Comparison of ENCODE assay signal across 18 cellular contexts in the genomic region with DNA sequence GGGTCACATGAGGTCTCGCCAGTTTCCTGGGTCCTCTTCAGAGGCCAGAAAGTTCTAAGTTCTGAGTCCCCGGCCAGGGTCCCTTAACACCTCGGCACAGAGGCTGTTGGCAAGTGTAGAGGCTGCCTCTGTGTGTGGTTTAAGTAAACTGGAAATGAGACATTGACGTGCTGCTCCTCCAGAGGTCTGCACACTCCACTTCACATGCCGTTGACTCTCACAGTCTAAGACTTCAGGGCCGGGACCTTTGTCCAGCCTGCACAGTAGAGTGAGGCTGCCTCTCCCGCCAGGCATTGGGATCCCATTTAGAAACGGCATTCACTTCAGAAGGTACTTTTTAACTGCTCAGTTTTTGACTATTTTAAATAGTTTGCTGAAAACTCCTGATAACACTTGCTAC.
"Had no signal": no experiment of that assay in that cellular context is flagged by ENCODE, and none has a peak within 500 bp of the region (broad histone marks: within the 10 kb centered on the region; RNA-seq: fewer than 3 reads in every experiment).

No MANE protein-coding gene starts in this region.

- H3K4me2 ChIP-seq: neural progenitor cell, smooth muscle cell had no signal

- H3K4me1 ChIP-seq: breast epithelium, left ventricle myocardium inferior, neural progenitor cell, parathyroid adenoma had no signal

- H2AFZ ChIP-seq: neural progenitor cell, parathyroid adenoma had no signal

- H3K27me3 ChIP-seq: breast epithelium, neural progenitor cell, stomach had no signal

- DNase-seq: activated CD4-positive, alpha-beta T cell treated with anti-CD3 and anti-CD28 coated beads, Interleukin-2, amount 50 U/mL, for 4 hours; activated gamma-delta T cell; effector memory CD8-positive, alpha-beta T cell; left ventricle myocardium inferior; mucosa of descending colon; naive B cell; stimulated activated CD4-positive, alpha-beta T cell treated with anti-CD3 and anti-CD28 coated beads, Interleukin-4, amount 100 ng/mL, for 24 hours; stomach; SW 1271; WERI-Rb-1 had no signal

- H3K4me3 ChIP-seq: breast epithelium, left ventricle myocardium inferior, mucosa of descending colon, neural progenitor cell, smooth muscle cell, stomach had no signal

- FAIRE-seq: astrocyte, islet of Langerhans had no signal

- H3K36me3 ChIP-seq: neural progenitor cell had no signal

- H3K27ac ChIP-seq: breast epithelium, left ventricle myocardium inferior, neural progenitor cell, parathyroid adenoma, WERI-Rb-1 had no signal

- ATAC-seq: effector memory CD8-positive, alpha-beta T cell; mucosa of descending colon; sciatic nerve; stimulated activated effector memory CD8-positive, alpha-beta T cell treated with anti-CD3 and anti-CD28 coated beads, Interleukin-12 subunit alpha, Interleukin-12 subunit beta, amount 100 ng/mL, for 72 hours had no signal

- H3K9me3 ChIP-seq: breast epithelium, left ventricle myocardium inferior, mucosa of descending colon, stomach had no signal

- H3K9ac ChIP-seq: neural progenitor cell, parathyroid adenoma had no signal

- H3K79me2 ChIP-seq: parathyroid adenoma had no signal
